In the genomic region with DNA sequence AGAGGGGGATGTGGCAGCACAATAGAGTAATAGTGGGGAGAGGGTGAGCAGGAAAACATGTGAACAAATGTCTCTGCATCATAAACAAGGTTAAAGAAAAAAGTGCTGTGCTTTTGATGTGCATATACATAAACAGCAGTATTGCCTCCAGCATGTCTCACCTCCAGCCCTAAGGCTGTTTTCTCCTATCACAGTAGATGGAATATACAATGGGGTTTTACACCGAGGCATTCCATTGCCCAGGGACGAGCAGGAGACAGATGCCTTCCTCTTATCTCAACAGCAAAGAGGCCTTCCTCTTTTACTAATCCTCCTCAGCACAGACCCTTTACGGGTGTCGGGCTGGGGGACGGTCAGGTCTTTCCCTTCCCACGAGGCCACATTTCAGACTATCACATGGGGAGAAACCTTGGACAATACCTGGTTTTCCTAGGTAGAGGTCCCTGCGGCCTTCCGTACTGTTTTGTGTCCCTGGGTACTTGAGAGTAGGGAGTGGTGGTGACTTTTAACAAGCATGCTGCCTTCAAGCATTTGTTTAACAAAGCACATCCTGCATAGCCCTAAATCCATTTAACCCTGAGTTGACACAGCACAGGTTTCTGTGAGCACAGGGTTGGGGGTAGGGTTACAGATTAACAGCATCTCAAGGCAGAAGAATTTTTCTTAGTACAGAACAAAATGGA, we compare ENCODE assay signal across 7 cellular contexts. TPM values are rescaled to one million over a fixed set of nuclear protein-coding genes. Genes with fewer than 3 reads are reported as not detected.
DNase-seq lines count a peak whose midpoint lies in the region; ATAC-seq and TF ChIP-seq lines count a peak whose summit lies in the region.
"Not testable (repeated sequence)": the region's sequence is repeated elsewhere in the genome, so short reads cannot be mapped to it uniquely, and the experiment has no call there.

No MANE protein-coding gene starts in this region.

- not testable (repeated sequence) for H2BK15ac ChIP-seq in mesendoderm (replicated peaks; ENCODE audit: low read depth)

- intact Hi-C loops in OCI-LY7 (cut with micrococcal nuclease; ENCODE audit: unreplicated experiment): not testable (repeated sequence)

- peak overlapping the region; percentile 64; the same call in 1 of the 2 replicates for H3K4me2 ChIP-seq in GM23338
- peak overlapping the region; percentile 20 for H3K4me2 ChIP-seq in OCI-LY7 (ENCODE audit: low read length)
- not testable (repeated sequence) for H3K4me2 ChIP-seq in mesendoderm (ENCODE audit: low read length); trophoblast cell (ENCODE audit: low read length)

- H3K79me2 ChIP-seq in GM23338 (replicated peaks; ENCODE audit: insufficient read depth); OCI-LY7 (ENCODE audit: insufficient read depth, low read depth, low read length); mesendoderm (ENCODE audit: control insufficient read depth, insufficient read depth, low read length); trophoblast cell (ENCODE audit: control insufficient read depth, insufficient read depth, low read length, poor library complexity): not testable (repeated sequence)

- not testable (repeated sequence) for H3K23ac ChIP-seq in mesendoderm (ENCODE audit: low read length); trophoblast cell (ENCODE audit: low read length)

- H4K5ac ChIP-seq in mesendoderm (ENCODE audit: low read length): not testable (repeated sequence)

- not testable (repeated sequence) for H3K4ac ChIP-seq in mesendoderm (ENCODE audit: low read depth, low read length); trophoblast cell (ENCODE audit: low read depth, low read length)

- H3K4me3 Mint-ChIP-seq in GM23338: peak overlapping the region; percentile 45
- not testable (repeated sequence) for H3K4me3 Mint-ChIP-seq in activated naive CD4-positive, alpha-beta T cell treated with anti-CD3 and anti-CD28 coated beads, Interleukin-2, amount 50 U/mL, for 24 hours

- TF ChIP-seq CTCF in GM23338 (conservative IDR thresholded peaks at IDR 0.05; ENCODE audit: low read depth in 2 of 2); OCI-LY7 (conservative IDR thresholded peaks at IDR 0.05; ENCODE audit: low read length): not testable (repeated sequence)

- H3K9me2 ChIP-seq in GM23338 (ENCODE audit: insufficient read depth); OCI-LY7 (ENCODE audit: insufficient read depth, low read length): not testable (repeated sequence)

- H3K4me1 Mint-ChIP-seq in GM23338: peaks cover 21% of the 10 kb centered on the region
- H3K4me1 Mint-ChIP-seq in activated naive CD4-positive, alpha-beta T cell treated with anti-CD3 and anti-CD28 coated beads, Interleukin-2, amount 50 U/mL, for 24 hours: peaks cover 28% of the 10 kb centered on the region

- DNase-seq in GM23338 (ENCODE audit: low spot score): peak; percentile 27
- peak; percentile 48 for DNase-seq in KBM-7
- not testable (repeated sequence) for DNase-seq in OCI-LY7 (ENCODE audit: low spot score)
- peak; percentile 25 for DNase-seq in iPS DF 19.7 (ENCODE audit: low read depth, low spot score)
- peak; percentile 85 for DNase-seq in mesendoderm
- peak; percentile 53 to 58 for DNase-seq in trophoblast cell

- not testable (repeated sequence) for H4K12ac ChIP-seq in trophoblast cell (ENCODE audit: low read depth, low read length)

- H3K79me1 ChIP-seq in mesendoderm (ENCODE audit: low read length); trophoblast cell (ENCODE audit: low read length): not testable (repeated sequence)

- not testable (repeated sequence) for H3K9me3 ChIP-seq in OCI-LY7 (ENCODE audit: low read length); trophoblast cell (ENCODE audit: insufficient read depth, low read depth, low read length)

- not testable (repeated sequence) for H3K36me3 Mint-ChIP-seq in GM23338 (ENCODE audit: low read depth); activated naive CD4-positive, alpha-beta T cell treated with anti-CD3 and anti-CD28 coated beads, Interleukin-2, amount 50 U/mL, for 24 hours

- H3K27ac ChIP-seq in GM23338 (ENCODE audit: low read depth) (peak overlapping the region; percentile 92), mesendoderm (ENCODE audit: low read depth, low read length) (peak overlapping the region; percentile 76), trophoblast cell (ENCODE audit: low read depth, low read length) (peak overlapping the region; percentile 74)
- not testable (repeated sequence) for H3K27ac ChIP-seq in OCI-LY7 (ENCODE audit: low read depth, low read length, poor library complexity, severe bottlenecking)

- not testable (repeated sequence) for BruUV-seq in OCI-LY7 (replicated peaks; lab: Mats Ljungman, UMichigan)

- H3K36me3 ChIP-seq in GM23338 (ENCODE audit: insufficient read depth); OCI-LY7 (ENCODE audit: insufficient read depth, low read length); mesendoderm (ENCODE audit: control insufficient read depth, insufficient read depth, low read length); trophoblast cell (ENCODE audit: control insufficient read depth in 1 of 2, insufficient read depth in 2 of 2, low read length in 2 of 2): not testable (repeated sequence)

- not testable (repeated sequence) for H2BK120ac ChIP-seq in mesendoderm (ENCODE audit: low read depth, low read length); trophoblast cell (ENCODE audit: insufficient read depth, low read length, poor library complexity)

- H3K27me3 Mint-ChIP-seq in GM23338 (ENCODE audit: insufficient read depth, low read depth, poor library complexity); activated naive CD4-positive, alpha-beta T cell treated with anti-CD3 and anti-CD28 coated beads, Interleukin-2, amount 50 U/mL, for 24 hours: not testable (repeated sequence)

- H3K27me3 ChIP-seq in GM23338 (ENCODE audit: insufficient read depth); mesendoderm (ENCODE audit: insufficient read depth, low read length, poor library complexity); trophoblast cell (ENCODE audit: insufficient read depth, low read length): not testable (repeated sequence)

- not testable (repeated sequence) for H3K9me3 Mint-ChIP-seq in GM23338; activated naive CD4-positive, alpha-beta T cell treated with anti-CD3 and anti-CD28 coated beads, Interleukin-2, amount 50 U/mL, for 24 hours

- not testable (repeated sequence) for H4K8ac ChIP-seq in mesendoderm (ENCODE audit: low read depth, low read length); trophoblast cell (ENCODE audit: low read depth, low read length)

- H4K20me1 ChIP-seq in GM23338 (replicated peaks; ENCODE audit: insufficient read depth); OCI-LY7 (ENCODE audit: insufficient read depth, low read length): not testable (repeated sequence)

- not testable (repeated sequence) for H2BK12ac ChIP-seq in trophoblast cell (ENCODE audit: low read length)

- H3K27ac Mint-ChIP-seq in GM23338: peak overlapping the region; percentile 88
- H3K27ac Mint-ChIP-seq in activated naive CD4-positive, alpha-beta T cell treated with anti-CD3 and anti-CD28 coated beads, Interleukin-2, amount 50 U/mL, for 24 hours: peak overlapping the region; percentile 30

- not testable (repeated sequence) for H3K18ac ChIP-seq in mesendoderm (ENCODE audit: low read length); trophoblast cell (ENCODE audit: low read length)

- no CpG with 5 or more reads among the region's 8 CpGs for WGBS in mesendoderm (ENCODE audit: extremely low coverage, insufficient coverage, low lambda C conversion rate)
- no CpG with 5 or more reads among the region's 8 CpGs for WGBS in trophoblast cell (ENCODE audit: extremely low coverage, insufficient coverage, insufficient read length)

- in situ Hi-C loops in KBM-7 (cut with MboI; ENCODE audit: low pct_unique_long_range_greater_than_20kb, low sequenced_read_pairs): not testable (repeated sequence)

- not testable (repeated sequence) for H2BK5ac ChIP-seq in mesendoderm (ENCODE audit: low read length); trophoblast cell (ENCODE audit: low read depth, low read length, poor library complexity)

- not testable (repeated sequence) for ATAC-seq in GM23338

- peak overlapping the region; percentile 64 for H3K56ac ChIP-seq in mesendoderm (ENCODE audit: low read length)

- not testable (repeated sequence) for H2AK5ac ChIP-seq in mesendoderm (ENCODE audit: low read length); trophoblast cell (ENCODE audit: low read length)

- CTCF ChIA-PET in OCI-LY7 (lab: Charles Lee; ENCODE audit: unreplicated experiment): not testable (repeated sequence)

- POLR2A ChIA-PET in OCI-LY7 (lab: Charles Lee): interaction anchor here (0.5 kb wide), 1 partner anchor 37 kb away, joined by 3 read pairs; no protein-coding TSS in a partner anchor

- not testable (repeated sequence) for H3K9ac ChIP-seq in mesendoderm (ENCODE audit: low read length); trophoblast cell (ENCODE audit: low read length)

- H2AFZ ChIP-seq in GM23338; trophoblast cell (ENCODE audit: insufficient read depth, low read length, poor library complexity): not testable (repeated sequence)
- peak overlapping the region; percentile 61; the same call in 1 of the 2 replicates for H2AFZ ChIP-seq in OCI-LY7 (ENCODE audit: low read length)

- not testable (repeated sequence) for H3K14ac ChIP-seq in trophoblast cell (ENCODE audit: low read length)

- H3K4me3 ChIP-seq in GM23338 (peak overlapping the region; percentile 9; the same call in 1 of the 2 replicates), OCI-LY7 (ENCODE audit: low read depth, low read length, poor library complexity, severe bottlenecking) (peak overlapping the region; percentile 26)
- not testable (repeated sequence) for H3K4me3 ChIP-seq in mesendoderm (ENCODE audit: low read length); trophoblast cell (ENCODE audit: low read depth, low read length)

- H4K91ac ChIP-seq in trophoblast cell (ENCODE audit: low read depth, low read length): not testable (repeated sequence)

- H3F3A ChIP-seq in GM23338 (replicated peaks; ENCODE audit: low read depth): not testable (repeated sequence)

- not testable (repeated sequence) for H3K4me1 ChIP-seq in GM23338 (ENCODE audit: insufficient read depth); mesendoderm (ENCODE audit: control insufficient read depth, low read depth, low read length)
- peaks cover 34% of the 10 kb centered on the region for H3K4me1 ChIP-seq in OCI-LY7 (ENCODE audit: insufficient read depth, low read length, poor library complexity, severe bottlenecking)
- peaks cover 6 to 11% of the 10 kb centered on the region in 2 experiments for H3K4me1 ChIP-seq in trophoblast cell (ENCODE audit: control insufficient read depth in 1 of 2, insufficient read depth in 2 of 2, low read length in 2 of 2)

RNA-seq across cellular contexts. Expression of a gene that starts 7.1 kb away (rescaled TPM):
- total RNA-seq in GM23338 (2014; rRNA removed; shearing (Covaris generic)): 101 and 139 TPM in 2 replicates
- polyA plus RNA-seq in GM23338 (2016; fragmentation: Nextera tagmentation; extraction: Ambion mirVana): 101 and 103 TPM in 2 replicates
- 82.9 and 88.0 TPM in 2 replicates for total RNA-seq in OCI-LY7 (2014; rRNA removed; shearing (Covaris generic))
- total RNA-seq in OCI-LY7 (2022): 46.0 and 47.3 TPM in 2 replicates
- 168 TPM for polyA plus RNA-seq in mesendoderm (2013, experiment 1 of 2)
- polyA plus RNA-seq in mesendoderm (2013, experiment 2 of 2): 165 TPM
- polyA plus RNA-seq in trophoblast cell (2013): 182 and 193 TPM in 2 replicates
